ENCODE assay signal across 10 cellular contexts in the genomic region with DNA sequence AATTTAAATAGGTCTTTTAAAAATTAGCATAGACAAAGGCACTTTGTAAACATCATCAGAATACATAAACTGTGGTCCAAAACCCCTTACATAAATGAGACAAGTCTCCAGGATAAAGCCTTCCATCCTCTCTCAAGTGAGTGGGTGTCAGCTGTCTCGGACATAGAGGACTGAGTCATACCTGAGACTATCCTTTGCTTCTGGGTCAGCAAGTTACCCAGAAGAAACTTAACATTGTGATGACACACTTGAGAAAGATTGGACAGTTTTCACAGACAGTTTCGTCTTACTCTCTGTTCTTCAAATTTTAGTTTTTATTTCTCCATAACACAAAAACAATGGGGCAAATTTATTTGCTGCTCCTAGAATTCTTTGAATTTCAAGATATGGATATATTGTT.
A peak's percentile ranks its signal among the peaks of the same experiment; 100 is the strongest.
DNase-seq lines count a peak whose midpoint lies in the region; ATAC-seq and TF ChIP-seq lines count a peak whose summit lies in the region.
"Had no signal": no experiment of that assay in that cellular context is flagged by ENCODE, and none has a peak within 500 bp of the region (broad histone marks: within the 10 kb centered on the region; RNA-seq: fewer than 3 reads in every experiment).

No MANE protein-coding gene starts in this region.

- peak; percentile 79 for ATAC-seq in GM18519 (IDR thresholded peaks at IDR 0.05; ENCODE audit: low FRiP score, unreplicated experiment)
- peak; percentile 89 for ATAC-seq in HG02610 (IDR thresholded peaks at IDR 0.05; ENCODE audit: unreplicated experiment)
- no peak for ATAC-seq in HG03097 (IDR thresholded peaks at IDR 0.05; ENCODE audit: low FRiP score, unreplicated experiment)
- ATAC-seq: activated CD8-positive, alpha-beta memory T cell treated with anti-CD3 and anti-CD28 coated beads, Interleukin-2, amount 10 ng/mL, durations not matched to agents 7 days and 5 days had no signal

- POLR2A ChIA-PET in CD4-positive, alpha-beta memory T cell (lab: Charles Lee; ENCODE audit: partially characterized antibody): no interaction called here

- 0 out of 2 replicates have a peak overlapping the region, but pooled peaks have one; percentile 0 for H3K9ac ChIP-seq in OCI-LY3 (ENCODE audit: low read length)

- peak overlapping the region; percentile 56 for H3K27ac Mint-ChIP-seq in osteocyte (ENCODE audit: unreplicated experiment)
- no peak overlapping the region for H3K27ac Mint-ChIP-seq in CD4-positive, alpha-beta memory T cell
- H3K27ac Mint-ChIP-seq: activated CD8-positive, alpha-beta memory T cell treated with anti-CD3 and anti-CD28 coated beads, Interleukin-2, amount 10 ng/mL, durations not matched to agents 7 days and 5 days; IgD-negative memory B cell had no signal

- no peak for TF ChIP-seq CTCF in OCI-LY3 (IDR thresholded peaks at IDR 0.05; ENCODE audit: low read depth, low read length)
- no peak for TF ChIP-seq CTCF in osteocyte (IDR thresholded peaks at IDR 0.05)

- H3K4me1 Mint-ChIP-seq in osteocyte (ENCODE audit: unreplicated experiment): peaks cover 17% of the 10 kb centered on the region
- no peaks in the 10 kb centered on the region for H3K4me1 Mint-ChIP-seq in CD4-positive, alpha-beta memory T cell
- H3K4me1 Mint-ChIP-seq: activated CD8-positive, alpha-beta memory T cell treated with anti-CD3 and anti-CD28 coated beads, Interleukin-2, amount 10 ng/mL, durations not matched to agents 7 days and 5 days; IgD-negative memory B cell had no signal

- H3K4me2 ChIP-seq in OCI-LY3 (ENCODE audit: low read length): peak overlapping the region; percentile 20

- H3K4me3 Mint-ChIP-seq in osteocyte (ENCODE audit: unreplicated experiment): no peak overlapping the region
- no peak overlapping the region for H3K4me3 Mint-ChIP-seq in CD4-positive, alpha-beta memory T cell
- H3K4me3 Mint-ChIP-seq: activated CD8-positive, alpha-beta memory T cell treated with anti-CD3 and anti-CD28 coated beads, Interleukin-2, amount 10 ng/mL, durations not matched to agents 7 days and 5 days had no signal

- no peak overlapping the region for H3K4me3 ChIP-seq in OCI-LY3 (ENCODE audit: low read length)
- H3K4me3 ChIP-seq in CD4-positive, alpha-beta memory T cell (ENCODE audit: low read length in 2 of 2): no peak overlapping the region

- in situ Hi-C loops in ACHN (cut with HindIII; ENCODE audit: low pct_ligation_motif_present, low pct_unique_long_range_greater_than_20kb, low sequenced_read_pairs): no loop called here

- H3K9me3 ChIP-seq in OCI-LY3 (ENCODE audit: insufficient read depth, low read length): no peaks in the 10 kb centered on the region
- H3K9me3 ChIP-seq in CD4-positive, alpha-beta memory T cell (ENCODE audit: control insufficient read depth in 1 of 2, low read length in 2 of 2): no peaks in the 10 kb centered on the region

- no peaks in the 10 kb centered on the region for H4K20me1 ChIP-seq in OCI-LY3 (ENCODE audit: insufficient read depth, low read length)

- peaks cover 2% of the 10 kb centered on the region for H3K36me3 Mint-ChIP-seq in osteocyte (ENCODE audit: unreplicated experiment)
- H3K36me3 Mint-ChIP-seq in CD4-positive, alpha-beta memory T cell: no peaks in the 10 kb centered on the region
- H3K36me3 Mint-ChIP-seq: activated CD8-positive, alpha-beta memory T cell treated with anti-CD3 and anti-CD28 coated beads, Interleukin-2, amount 10 ng/mL, durations not matched to agents 7 days and 5 days had no signal

- H3K79me2 ChIP-seq in OCI-LY3 (ENCODE audit: low read length): no peaks in the 10 kb centered on the region

- no peaks in the 10 kb centered on the region for H3K36me3 ChIP-seq in OCI-LY3 (replicated peaks; ENCODE audit: low read depth, low read length)
- no peaks in the 10 kb centered on the region for H3K36me3 ChIP-seq in CD4-positive, alpha-beta memory T cell (ENCODE audit: insufficient read depth, low read length)

- H2AFZ ChIP-seq in OCI-LY3 (ENCODE audit: low read depth, low read length): peak overlapping the region; percentile 44

- intact Hi-C loops in CD4-positive, alpha-beta memory T cell (cut with micrococcal nuclease): no loop called here

- peaks cover 20% of the 10 kb centered on the region for H3K4me1 ChIP-seq in OCI-LY3 (ENCODE audit: low read length)
- H3K4me1 ChIP-seq in CD4-positive, alpha-beta memory T cell (ENCODE audit: insufficient read depth, low read length): no peaks in the 10 kb centered on the region

- DNase-seq in osteocyte (ENCODE audit: extremely low spot score, unreplicated experiment) (no peak), ACHN (no peak)
- DNase-seq in CD4-positive, alpha-beta memory T cell: no peak
- DNase-seq in activated naive CD4-positive, alpha-beta T cell (lab: John Stamatoyannopoulos, UW): no peak
- DNase-seq: activated CD8-positive, alpha-beta memory T cell treated with anti-CD3 and anti-CD28 coated beads, Interleukin-2, amount 10 ng/mL, durations not matched to agents 7 days and 5 days had no signal

- peaks cover 12% of the 10 kb centered on the region for H3K9me3 Mint-ChIP-seq in osteocyte (ENCODE audit: unreplicated experiment)
- H3K9me3 Mint-ChIP-seq in CD4-positive, alpha-beta memory T cell: peaks cover 0 to 10% (median 4%) of the 10 kb centered on the region in 8 donors

- H3K27me3 Mint-ChIP-seq in osteocyte (ENCODE audit: unreplicated experiment): no peaks in the 10 kb centered on the region
- H3K27me3 Mint-ChIP-seq in CD4-positive, alpha-beta memory T cell: no peaks in the 10 kb centered on the region
- H3K27me3 Mint-ChIP-seq: activated CD8-positive, alpha-beta memory T cell treated with anti-CD3 and anti-CD28 coated beads, Interleukin-2, amount 10 ng/mL, durations not matched to agents 7 days and 5 days had no signal

- CTCF ChIA-PET in CD4-positive, alpha-beta memory T cell (lab: Charles Lee; ENCODE audit: partially characterized antibody): no interaction called here

- H3K27ac ChIP-seq in OCI-LY3 (ENCODE audit: low read length): peak overlapping the region; percentile 34
- H3K27ac ChIP-seq in CD4-positive, alpha-beta memory T cell (ENCODE audit: low read depth, low read length): no peak overlapping the region

- H3K27me3 ChIP-seq in OCI-LY3 (ENCODE audit: low read depth, low read length): no peaks in the 10 kb centered on the region
- H3K27me3 ChIP-seq in CD4-positive, alpha-beta memory T cell (ENCODE audit: insufficient read depth, low read length): no peaks in the 10 kb centered on the region
